In genomic region chr17:57532556-57532955, GRCh38 we compare ENCODE assay signal across 1 cellular context.
TF ChIP-seq lines count a peak whose summit lies in the region.

No MANE protein-coding gene starts in this region.

TF ChIP-seq in HepG2, 621 proteins besides CTCF, POLR2A, EP300 and RAD21 (continued from another document):
- TF ChIP-seq AGO2 (optimal IDR thresholded peaks at IDR 0.05; ENCODE audit: low read depth, low read length) (peak; percentile 26), ZNF207 (IDR thresholded peaks at IDR 0.05; ENCODE audit: borderline replicate concordance) (no peak), ZNF530 (CRISPR knock-in tag; IDR thresholded peaks at IDR 0.05; ENCODE audit: low read depth) (no peak), ZFP36L2 (CRISPR knock-in tag; IDR thresholded peaks at IDR 0.05) (no peak), YEATS4 (CRISPR knock-in tag; IDR thresholded peaks at IDR 0.05; ENCODE audit: borderline replicate concordance) (no peak), IRF9 (CRISPR knock-in tag; IDR thresholded peaks at IDR 0.05; ENCODE audit: borderline replicate concordance) (peak; percentile 24; the same call in 1 of the 2 replicates), ELF4 (CRISPR knock-in tag; IDR thresholded peaks at IDR 0.05; ENCODE audit: borderline replicate concordance) (no peak), ZNF441 (CRISPR knock-in tag; IDR thresholded peaks at IDR 0.05; ENCODE audit: borderline replicate concordance) (no peak), ATM (IDR thresholded peaks at IDR 0.05; ENCODE audit: borderline replicate concordance) (no peak), NR3C1 (CRISPR knock-in tag; IDR thresholded peaks at IDR 0.05) (no peak), EED (CRISPR knock-in tag; IDR thresholded peaks at IDR 0.05) (no peak), ZNF780A (CRISPR knock-in tag; IDR thresholded peaks at IDR 0.05) (no peak), ZNF557 (CRISPR knock-in tag; IDR thresholded peaks at IDR 0.05) (no peak), RBAK (CRISPR knock-in tag; IDR thresholded peaks at IDR 0.05) (no peak), ZNF232 (CRISPR knock-in tag; IDR thresholded peaks at IDR 0.05; ENCODE audit: borderline replicate concordance) (no peak), ZNF354B (CRISPR knock-in tag; IDR thresholded peaks at IDR 0.05) (0 out of 2 replicates have a peak, but pooled peaks have one; percentile 40), MEIS2 (CRISPR knock-in tag; IDR thresholded peaks at IDR 0.05) (no peak), E2F2 (CRISPR knock-in tag; IDR thresholded peaks at IDR 0.05; ENCODE audit: borderline replicate concordance) (no peak), ZBTB2 (CRISPR knock-in tag; IDR thresholded peaks at IDR 0.05; ENCODE audit: low read depth) (no peak), NFAT5 (CRISPR knock-in tag; IDR thresholded peaks at IDR 0.05) (no peak), ZNF274 (CRISPR knock-in tag; IDR thresholded peaks at IDR 0.05) (no peak), ZBTB38 (CRISPR knock-in tag; IDR thresholded peaks at IDR 0.05) (0 out of 2 replicates have a peak, but pooled peaks have one; percentile 8), ZFP1 (CRISPR knock-in tag; IDR thresholded peaks at IDR 0.05) (no peak), ZNF740 (CRISPR knock-in tag; IDR thresholded peaks at IDR 0.05) (no peak), ZNF460 (CRISPR knock-in tag; IDR thresholded peaks at IDR 0.05; ENCODE audit: borderline replicate concordance) (no peak), MAX (IDR thresholded peaks at IDR 0.05) (no peak), EHMT2 (IDR thresholded peaks at IDR 0.05; ENCODE audit: borderline replicate concordance, low read depth, low read length) (no peak), MIER3 (CRISPR knock-in tag; IDR thresholded peaks at IDR 0.05; ENCODE audit: borderline replicate concordance) (no peak), ZNF205 (CRISPR knock-in tag; IDR thresholded peaks at IDR 0.05) (no peak), SCMH1 (CRISPR knock-in tag; IDR thresholded peaks at IDR 0.05; ENCODE audit: borderline replicate concordance) (no peak), ZNF563 (CRISPR knock-in tag; IDR thresholded peaks at IDR 0.05) (no peak), ZSCAN5A (CRISPR knock-in tag; IDR thresholded peaks at IDR 0.05; ENCODE audit: borderline replicate concordance) (no peak), ZNF34 (CRISPR knock-in tag; IDR thresholded peaks at IDR 0.05; ENCODE audit: borderline replicate concordance) (no peak), GLMP (CRISPR knock-in tag; IDR thresholded peaks at IDR 0.05; ENCODE audit: borderline replicate concordance) (no peak), SRSF4 (IDR thresholded peaks at IDR 0.05; ENCODE audit: low read depth, low read length, poor library complexity, severe bottlenecking) (no peak)
